Comparison of ENCODE assay signal across 1 cellular context in genomic region chr3:81742581-81742980, GRCh38.
TF ChIP-seq lines count a peak whose summit lies in the region.

No MANE protein-coding gene starts in this region.

TF ChIP-seq in SK-N-SH treated with all-trans-retinoic acid at 6 μM for 48 hours, 23 proteins besides CTCF, POLR2A, EP300 and RAD21 (continued from another document):
- TF ChIP-seq, protein P1, sequence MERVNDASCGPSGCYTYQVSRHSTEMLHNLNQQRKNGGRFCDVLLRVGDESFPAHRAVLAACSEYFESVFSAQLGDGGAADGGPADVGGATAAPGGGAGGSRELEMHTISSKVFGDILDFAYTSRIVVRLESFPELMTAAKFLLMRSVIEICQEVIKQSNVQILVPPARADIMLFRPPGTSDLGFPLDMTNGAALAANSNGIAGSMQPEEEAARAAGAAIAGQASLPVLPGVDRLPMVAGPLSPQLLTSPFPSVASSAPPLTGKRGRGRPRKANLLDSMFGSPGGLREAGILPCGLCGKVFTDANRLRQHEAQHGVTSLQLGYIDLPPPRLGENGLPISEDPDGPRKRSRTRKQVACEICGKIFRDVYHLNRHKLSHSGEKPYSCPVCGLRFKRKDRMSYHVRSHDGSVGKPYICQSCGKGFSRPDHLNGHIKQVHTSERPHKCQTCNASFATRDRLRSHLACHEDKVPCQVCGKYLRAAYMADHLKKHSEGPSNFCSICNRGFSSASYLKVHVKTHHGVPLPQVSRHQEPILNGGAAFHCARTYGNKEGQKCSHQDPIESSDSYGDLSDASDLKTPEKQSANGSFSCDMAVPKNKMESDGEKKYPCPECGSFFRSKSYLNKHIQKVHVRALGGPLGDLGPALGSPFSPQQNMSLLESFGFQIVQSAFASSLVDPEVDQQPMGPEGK (CRISPR knock-in tag; IDR thresholded peaks at IDR 0.05; ENCODE audit: borderline replicate concordance): no peak
- no peak for TF ChIP-seq ESRRG (CRISPR knock-in tag; IDR thresholded peaks at IDR 0.05)
